ENCODE assay signal across 17 cellular contexts in genomic region chr1:119829006-119829405, GRCh38. TPM values are rescaled to one million over a fixed set of nuclear protein-coding genes. Genes with fewer than 3 reads are reported as not detected.
"Had no signal": no experiment of that assay in that cellular context is flagged by ENCODE, and none has a peak within 500 bp of the region (broad histone marks: within the 10 kb centered on the region; RNA-seq: fewer than 3 reads in every experiment).

No MANE protein-coding gene starts in this region.

RNA-seq across cellular contexts. Expression of gene REG4, which starts 17.7 kb away (rescaled TPM):
- total RNA-seq: cerebellum, endodermal cell, endothelial cell of umbilical vein, epithelial cell of proximal tubule, esophagus muscularis mucosa, fibroblast of lung, heart right ventricle, left lobe of liver, lung, osteoblast, right atrium auricular region, sigmoid colon, subcutaneous adipose tissue, temporal lobe, thyroid gland, ureter had no signal
- polyA plus RNA-seq: endothelial cell of umbilical vein, fibroblast of lung, heart right ventricle, immature natural killer cell had no signal
